1 cellular context compared by ENCODE assay signal in the genomic region with DNA sequence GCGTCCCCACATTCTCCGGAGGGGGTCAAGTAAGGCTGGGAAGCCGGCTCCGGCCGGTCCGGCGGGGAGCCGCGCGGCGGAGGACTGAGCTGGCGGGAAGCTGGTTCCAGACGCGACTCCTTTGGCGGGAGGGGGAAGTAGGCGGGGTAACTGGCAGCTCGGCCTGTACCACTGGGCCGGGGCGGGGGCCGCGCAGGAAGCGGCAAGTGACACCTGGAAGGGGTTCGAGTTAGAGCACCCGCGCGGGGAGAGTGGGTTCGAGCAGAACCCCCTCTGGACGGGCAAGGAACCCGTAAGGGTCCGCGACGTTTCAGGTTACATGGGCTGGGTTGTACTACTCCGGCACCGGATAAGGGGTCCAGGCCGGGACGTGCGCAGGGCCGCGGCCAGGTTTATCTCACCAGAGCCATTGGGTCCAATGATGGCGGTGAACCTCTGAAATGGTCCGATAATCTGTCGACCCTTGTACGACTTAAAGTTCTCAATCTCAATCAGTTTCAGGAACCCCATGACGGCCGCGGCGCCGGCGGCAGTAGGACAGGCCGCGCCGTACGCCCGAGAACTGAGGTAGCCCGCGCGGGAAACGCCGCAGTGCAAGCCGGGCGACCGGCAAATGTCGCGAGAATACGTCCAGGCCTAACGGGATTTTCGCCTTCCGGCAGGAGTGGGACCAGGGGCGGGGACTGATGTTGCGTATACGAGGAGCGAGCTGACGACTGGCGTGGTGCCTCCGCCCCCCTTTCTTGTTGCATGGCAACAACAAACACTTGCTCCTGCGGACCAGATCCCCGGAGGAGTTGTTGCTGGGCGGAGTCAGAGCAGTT.
TF ChIP-seq lines count a peak whose summit lies in the region.

A gene (plus strand): TSS at position 783 of the 824 bp plus-strand sequence. CDS start 3,404 bp downstream, outside the sequence.
A gene (minus strand): TSS at position 564 of the 824 bp plus-strand sequence. CDS start 54 bp downstream, at position 510.

TF ChIP-seq in HepG2, 621 proteins besides CTCF, POLR2A, EP300 and RAD21 (continued from another document and continues in another):
- TF ChIP-seq, protein P1, sequence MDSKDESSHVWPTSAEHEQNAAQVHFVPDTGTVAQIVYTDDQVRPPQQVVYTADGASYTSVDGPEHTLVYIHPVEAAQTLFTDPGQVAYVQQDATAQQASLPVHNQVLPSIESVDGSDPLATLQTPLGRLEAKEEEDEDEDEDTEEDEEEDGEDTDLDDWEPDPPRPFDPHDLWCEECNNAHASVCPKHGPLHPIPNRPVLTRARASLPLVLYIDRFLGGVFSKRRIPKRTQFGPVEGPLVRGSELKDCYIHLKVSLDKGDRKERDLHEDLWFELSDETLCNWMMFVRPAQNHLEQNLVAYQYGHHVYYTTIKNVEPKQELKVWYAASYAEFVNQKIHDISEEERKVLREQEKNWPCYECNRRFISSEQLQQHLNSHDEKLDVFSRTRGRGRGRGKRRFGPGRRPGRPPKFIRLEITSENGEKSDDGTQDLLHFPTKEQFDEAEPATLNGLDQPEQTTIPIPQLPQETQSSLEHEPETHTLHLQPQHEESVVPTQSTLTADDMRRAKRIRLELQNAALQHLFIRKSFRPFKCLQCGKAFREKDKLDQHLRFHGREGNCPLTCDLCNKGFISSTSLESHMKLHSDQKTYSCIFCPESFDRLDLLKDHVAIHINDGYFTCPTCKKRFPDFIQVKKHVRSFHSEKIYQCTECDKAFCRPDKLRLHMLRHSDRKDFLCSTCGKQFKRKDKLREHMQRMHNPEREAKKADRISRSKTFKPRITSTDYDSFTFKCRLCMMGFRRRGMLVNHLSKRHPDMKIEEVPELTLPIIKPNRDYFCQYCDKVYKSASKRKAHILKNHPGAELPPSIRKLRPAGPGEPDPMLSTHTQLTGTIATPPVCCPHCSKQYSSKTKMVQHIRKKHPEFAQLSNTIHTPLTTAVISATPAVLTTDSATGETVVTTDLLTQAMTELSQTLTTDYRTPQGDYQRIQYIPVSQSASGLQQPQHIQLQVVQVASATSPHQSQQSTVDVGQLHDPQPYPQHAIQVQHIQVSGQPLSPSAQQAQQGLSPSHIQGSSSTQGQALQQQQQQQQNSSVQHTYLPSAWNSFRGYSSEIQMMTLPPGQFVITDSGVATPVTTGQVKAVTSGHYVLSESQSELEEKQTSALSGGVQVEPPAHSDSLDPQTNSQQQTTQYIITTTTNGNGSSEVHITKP (CRISPR knock-in tag; IDR thresholded peaks at IDR 0.05; ENCODE audit: low read depth), result peak; percentile 99
- TF ChIP-seq ZC3H4 (CRISPR knock-in tag; IDR thresholded peaks at IDR 0.05; ENCODE audit: borderline replicate concordance) (no peak), MTA3 (CRISPR knock-in tag; IDR thresholded peaks at IDR 0.05) (no peak), ZNF816 (CRISPR knock-in tag; IDR thresholded peaks at IDR 0.05; ENCODE audit: borderline replicate concordance) (no peak), MIER3 (CRISPR knock-in tag; IDR thresholded peaks at IDR 0.05; ENCODE audit: borderline replicate concordance) (no peak), ZNF44 (CRISPR knock-in tag; IDR thresholded peaks at IDR 0.05) (no peak), KAT2B (IDR thresholded peaks at IDR 0.05; ENCODE audit: borderline replicate concordance, low read depth, low read length) (no peak), EED (CRISPR knock-in tag; IDR thresholded peaks at IDR 0.05) (no peak), ISX (CRISPR knock-in tag; conservative IDR thresholded peaks at IDR 0.05) (0 out of 2 replicates have a peak, but pooled peaks have one; percentile 38), ZNF296 (CRISPR knock-in tag; conservative IDR thresholded peaks at IDR 0.05) (no peak), ONECUT2 (CRISPR knock-in tag; IDR thresholded peaks at IDR 0.05) (no peak), ZFX (CRISPR knock-in tag; IDR thresholded peaks at IDR 0.05; ENCODE audit: low read depth) (peak; percentile 91), ZNF615 (CRISPR knock-in tag; IDR thresholded peaks at IDR 0.05; ENCODE audit: borderline replicate concordance) (no peak), SPEN (CRISPR knock-in tag; IDR thresholded peaks at IDR 0.05; ENCODE audit: low read depth) (peak; percentile 87; the same call in 1 of the 2 replicates), RFXAP (CRISPR knock-in tag; IDR thresholded peaks at IDR 0.05; ENCODE audit: borderline replicate concordance) (no peak), MLLT10 (CRISPR knock-in tag; IDR thresholded peaks at IDR 0.05) (no peak), GATAD1 (CRISPR knock-in tag; IDR thresholded peaks at IDR 0.05) (peak; percentile 89), NONO (IDR thresholded peaks at IDR 0.05) (no peak), NONO (CRISPR knock-in tag; conservative IDR thresholded peaks at IDR 0.05) (no peak), AGO2 (optimal IDR thresholded peaks at IDR 0.05; ENCODE audit: low read depth, low read length) (peak; percentile 20), RBM39 (IDR thresholded peaks at IDR 0.05; ENCODE audit: low read depth, low read length, poor library complexity, severe bottlenecking) (peak; percentile 61), GABPB1 (CRISPR knock-in tag; IDR thresholded peaks at IDR 0.05) (peak; percentile 83), GTF2F1 (IDR thresholded peaks at IDR 0.05; ENCODE audit: low read length) (no peak), RARA (CRISPR knock-in tag; IDR thresholded peaks at IDR 0.05) (no peak), ZNF780A (CRISPR knock-in tag; IDR thresholded peaks at IDR 0.05) (no peak), SAP130 (CRISPR knock-in tag; IDR thresholded peaks at IDR 0.05; ENCODE audit: low read depth) (peak; percentile 81), NFATC3 (CRISPR knock-in tag; IDR thresholded peaks at IDR 0.05) (no peak), ZNF264 (CRISPR knock-in tag; IDR thresholded peaks at IDR 0.05) (no peak), HNRNPUL1 (IDR thresholded peaks at IDR 0.05; ENCODE audit: low read depth, low read length) (no peak), SIN3A (IDR thresholded peaks at IDR 0.05; ENCODE audit: borderline replicate concordance, low read depth, low read length) (peak; percentile 74; the same call in 1 of the 2 replicates), ARID2 (CRISPR knock-in tag; IDR thresholded peaks at IDR 0.05; ENCODE audit: borderline replicate concordance) (no peak), ZBTB3 (CRISPR knock-in tag; IDR thresholded peaks at IDR 0.05; ENCODE audit: borderline replicate concordance, low read depth) (no peak), ZNF124 (CRISPR knock-in tag; IDR thresholded peaks at IDR 0.05) (no peak), GLI4 (CRISPR knock-in tag; IDR thresholded peaks at IDR 0.05; ENCODE audit: borderline replicate concordance) (0 out of 2 replicates have a peak, but pooled peaks have one; percentile 32), ZMYM4 (CRISPR knock-in tag; IDR thresholded peaks at IDR 0.05) (peak; percentile 37; the same call in 1 of the 2 replicates), PPARG (CRISPR knock-in tag; conservative IDR thresholded peaks at IDR 0.05) (no peak)
- TF ChIP-seq, protein P2, sequence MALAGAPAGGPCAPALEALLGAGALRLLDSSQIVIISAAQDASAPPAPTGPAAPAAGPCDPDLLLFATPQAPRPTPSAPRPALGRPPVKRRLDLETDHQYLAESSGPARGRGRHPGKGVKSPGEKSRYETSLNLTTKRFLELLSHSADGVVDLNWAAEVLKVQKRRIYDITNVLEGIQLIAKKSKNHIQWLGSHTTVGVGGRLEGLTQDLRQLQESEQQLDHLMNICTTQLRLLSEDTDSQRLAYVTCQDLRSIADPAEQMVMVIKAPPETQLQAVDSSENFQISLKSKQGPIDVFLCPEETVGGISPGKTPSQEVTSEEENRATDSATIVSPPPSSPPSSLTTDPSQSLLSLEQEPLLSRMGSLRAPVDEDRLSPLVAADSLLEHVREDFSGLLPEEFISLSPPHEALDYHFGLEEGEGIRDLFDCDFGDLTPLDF (CRISPR knock-in tag; IDR thresholded peaks at IDR 0.05), result peak; percentile 93
- TF ChIP-seq, protein P3, sequence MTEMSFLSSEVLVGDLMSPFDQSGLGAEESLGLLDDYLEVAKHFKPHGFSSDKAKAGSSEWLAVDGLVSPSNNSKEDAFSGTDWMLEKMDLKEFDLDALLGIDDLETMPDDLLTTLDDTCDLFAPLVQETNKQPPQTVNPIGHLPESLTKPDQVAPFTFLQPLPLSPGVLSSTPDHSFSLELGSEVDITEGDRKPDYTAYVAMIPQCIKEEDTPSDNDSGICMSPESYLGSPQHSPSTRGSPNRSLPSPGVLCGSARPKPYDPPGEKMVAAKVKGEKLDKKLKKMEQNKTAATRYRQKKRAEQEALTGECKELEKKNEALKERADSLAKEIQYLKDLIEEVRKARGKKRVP (CRISPR knock-in tag; IDR thresholded peaks at IDR 0.05), result no peak
- TF ChIP-seq, protein P4, sequence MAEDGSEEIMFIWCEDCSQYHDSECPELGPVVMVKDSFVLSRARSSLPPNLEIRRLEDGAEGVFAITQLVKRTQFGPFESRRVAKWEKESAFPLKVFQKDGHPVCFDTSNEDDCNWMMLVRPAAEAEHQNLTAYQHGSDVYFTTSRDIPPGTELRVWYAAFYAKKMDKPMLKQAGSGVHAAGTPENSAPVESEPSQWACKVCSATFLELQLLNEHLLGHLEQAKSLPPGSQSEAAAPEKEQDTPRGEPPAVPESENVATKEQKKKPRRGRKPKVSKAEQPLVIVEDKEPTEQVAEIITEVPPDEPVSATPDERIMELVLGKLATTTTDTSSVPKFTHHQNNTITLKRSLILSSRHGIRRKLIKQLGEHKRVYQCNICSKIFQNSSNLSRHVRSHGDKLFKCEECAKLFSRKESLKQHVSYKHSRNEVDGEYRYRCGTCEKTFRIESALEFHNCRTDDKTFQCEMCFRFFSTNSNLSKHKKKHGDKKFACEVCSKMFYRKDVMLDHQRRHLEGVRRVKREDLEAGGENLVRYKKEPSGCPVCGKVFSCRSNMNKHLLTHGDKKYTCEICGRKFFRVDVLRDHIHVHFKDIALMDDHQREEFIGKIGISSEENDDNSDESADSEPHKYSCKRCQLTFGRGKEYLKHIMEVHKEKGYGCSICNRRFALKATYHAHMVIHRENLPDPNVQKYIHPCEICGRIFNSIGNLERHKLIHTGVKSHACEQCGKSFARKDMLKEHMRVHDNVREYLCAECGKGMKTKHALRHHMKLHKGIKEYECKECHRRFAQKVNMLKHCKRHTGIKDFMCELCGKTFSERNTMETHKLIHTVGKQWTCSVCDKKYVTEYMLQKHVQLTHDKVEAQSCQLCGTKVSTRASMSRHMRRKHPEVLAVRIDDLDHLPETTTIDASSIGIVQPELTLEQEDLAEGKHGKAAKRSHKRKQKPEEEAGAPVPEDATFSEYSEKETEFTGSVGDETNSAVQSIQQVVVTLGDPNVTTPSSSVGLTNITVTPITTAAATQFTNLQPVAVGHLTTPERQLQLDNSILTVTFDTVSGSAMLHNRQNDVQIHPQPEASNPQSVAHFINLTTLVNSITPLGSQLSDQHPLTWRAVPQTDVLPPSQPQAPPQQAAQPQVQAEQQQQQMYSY (CRISPR knock-in tag; IDR thresholded peaks at IDR 0.05), result peak; percentile 48; the same call in 1 of the 2 replicates
- TF ChIP-seq, protein P5, sequence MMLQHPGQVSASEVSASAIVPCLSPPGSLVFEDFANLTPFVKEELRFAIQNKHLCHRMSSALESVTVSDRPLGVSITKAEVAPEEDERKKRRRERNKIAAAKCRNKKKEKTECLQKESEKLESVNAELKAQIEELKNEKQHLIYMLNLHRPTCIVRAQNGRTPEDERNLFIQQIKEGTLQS (CRISPR knock-in tag; IDR thresholded peaks at IDR 0.05), result no peak
- TF ChIP-seq, protein P6, sequence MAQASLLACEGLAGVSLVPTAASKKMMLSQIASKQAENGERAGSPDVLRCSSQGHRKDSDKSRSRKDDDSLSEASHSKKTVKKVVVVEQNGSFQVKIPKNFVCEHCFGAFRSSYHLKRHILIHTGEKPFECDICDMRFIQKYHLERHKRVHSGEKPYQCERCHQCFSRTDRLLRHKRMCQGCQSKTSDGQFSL (CRISPR knock-in tag; IDR thresholded peaks at IDR 0.05), result no peak
- TF ChIP-seq, protein P7, sequence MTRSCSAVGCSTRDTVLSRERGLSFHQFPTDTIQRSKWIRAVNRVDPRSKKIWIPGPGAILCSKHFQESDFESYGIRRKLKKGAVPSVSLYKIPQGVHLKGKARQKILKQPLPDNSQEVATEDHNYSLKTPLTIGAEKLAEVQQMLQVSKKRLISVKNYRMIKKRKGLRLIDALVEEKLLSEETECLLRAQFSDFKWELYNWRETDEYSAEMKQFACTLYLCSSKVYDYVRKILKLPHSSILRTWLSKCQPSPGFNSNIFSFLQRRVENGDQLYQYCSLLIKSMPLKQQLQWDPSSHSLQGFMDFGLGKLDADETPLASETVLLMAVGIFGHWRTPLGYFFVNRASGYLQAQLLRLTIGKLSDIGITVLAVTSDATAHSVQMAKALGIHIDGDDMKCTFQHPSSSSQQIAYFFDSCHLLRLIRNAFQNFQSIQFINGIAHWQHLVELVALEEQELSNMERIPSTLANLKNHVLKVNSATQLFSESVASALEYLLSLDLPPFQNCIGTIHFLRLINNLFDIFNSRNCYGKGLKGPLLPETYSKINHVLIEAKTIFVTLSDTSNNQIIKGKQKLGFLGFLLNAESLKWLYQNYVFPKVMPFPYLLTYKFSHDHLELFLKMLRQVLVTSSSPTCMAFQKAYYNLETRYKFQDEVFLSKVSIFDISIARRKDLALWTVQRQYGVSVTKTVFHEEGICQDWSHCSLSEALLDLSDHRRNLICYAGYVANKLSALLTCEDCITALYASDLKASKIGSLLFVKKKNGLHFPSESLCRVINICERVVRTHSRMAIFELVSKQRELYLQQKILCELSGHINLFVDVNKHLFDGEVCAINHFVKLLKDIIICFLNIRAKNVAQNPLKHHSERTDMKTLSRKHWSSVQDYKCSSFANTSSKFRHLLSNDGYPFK (CRISPR knock-in tag; IDR thresholded peaks at IDR 0.05; ENCODE audit: borderline replicate concordance), result peak; percentile 51; the same call in 1 of the 2 replicates
- TF ChIP-seq, protein P8, sequence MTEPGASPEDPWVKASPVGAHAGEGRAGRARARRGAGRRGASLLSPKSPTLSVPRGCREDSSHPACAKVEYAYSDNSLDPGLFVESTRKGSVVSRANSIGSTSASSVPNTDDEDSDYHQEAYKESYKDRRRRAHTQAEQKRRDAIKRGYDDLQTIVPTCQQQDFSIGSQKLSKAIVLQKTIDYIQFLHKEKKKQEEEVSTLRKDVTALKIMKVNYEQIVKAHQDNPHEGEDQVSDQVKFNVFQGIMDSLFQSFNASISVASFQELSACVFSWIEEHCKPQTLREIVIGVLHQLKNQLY (CRISPR knock-in tag; IDR thresholded peaks at IDR 0.05), result no peak
- TF ChIP-seq, protein P9, sequence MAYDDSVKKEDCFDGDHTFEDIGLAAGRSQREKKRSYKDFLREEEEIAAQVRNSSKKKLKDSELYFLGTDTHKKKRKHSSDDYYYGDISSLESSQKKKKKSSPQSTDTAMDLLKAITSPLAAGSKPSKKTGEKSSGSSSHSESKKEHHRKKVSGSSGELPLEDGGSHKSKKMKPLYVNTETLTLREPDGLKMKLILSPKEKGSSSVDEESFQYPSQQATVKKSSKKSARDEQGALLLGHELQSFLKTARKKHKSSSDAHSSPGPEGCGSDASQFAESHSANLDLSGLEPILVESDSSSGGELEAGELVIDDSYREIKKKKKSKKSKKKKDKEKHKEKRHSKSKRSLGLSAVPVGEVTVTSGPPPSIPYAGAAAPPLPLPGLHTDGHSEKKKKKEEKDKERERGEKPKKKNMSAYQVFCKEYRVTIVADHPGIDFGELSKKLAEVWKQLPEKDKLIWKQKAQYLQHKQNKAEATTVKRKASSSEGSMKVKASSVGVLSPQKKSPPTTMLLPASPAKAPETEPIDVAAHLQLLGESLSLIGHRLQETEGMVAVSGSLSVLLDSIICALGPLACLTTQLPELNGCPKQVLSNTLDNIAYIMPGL (CRISPR knock-in tag; IDR thresholded peaks at IDR 0.05; ENCODE audit: borderline replicate concordance in 1 of 2, low read depth in 1 of 2), result no peak
